In the genomic region with DNA sequence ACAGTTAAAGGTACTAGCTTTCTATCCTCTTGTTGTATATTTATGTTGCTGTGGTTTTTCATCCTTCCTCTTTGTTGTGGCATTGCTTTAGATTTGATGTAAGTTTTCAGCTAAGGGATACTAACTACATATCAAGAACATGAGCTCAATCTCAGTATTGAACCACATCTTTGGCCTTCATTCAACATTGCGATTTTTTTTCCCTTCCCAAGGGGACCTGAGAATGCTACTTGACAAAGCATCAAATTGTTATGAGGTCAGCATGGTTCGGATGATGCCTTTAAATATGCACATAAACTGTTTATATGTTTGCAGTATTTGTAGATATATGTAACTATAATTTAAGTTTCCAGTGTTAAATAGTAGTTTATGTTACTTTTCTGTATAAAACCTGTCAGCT, we compare ENCODE assay signal across 33 cellular contexts. TPM values are rescaled to one million over a fixed set of nuclear protein-coding genes. Genes with fewer than 3 reads are reported as not detected.
"Had no signal": no experiment of that assay in that cellular context is flagged by ENCODE, and none has a peak within 500 bp of the region (broad histone marks: within the 10 kb centered on the region; RNA-seq: fewer than 3 reads in every experiment).

No MANE protein-coding gene starts in this region.

- H3K36me3 ChIP-seq: thyroid gland, vagina had no signal

- H3K4me1 ChIP-seq: thyroid gland, vagina had no signal

- H3K27ac Mint-ChIP-seq: activated naive CD8-positive, alpha-beta T cell; nephron; stimulated activated effector memory CD8-positive, alpha-beta T cell treated with anti-CD3 and anti-CD28 coated beads, Interleukin-12 subunit alpha, Interleukin-12 subunit beta, amount 100 ng/mL, for 72 hours; stimulated activated naive CD8-positive, alpha-beta T cell treated with anti-CD3 and anti-CD28 coated beads, Interleukin-15, Interleukin-2, amounts not matched to agents 100 ng/mL and 50 ng/mL, for 24 hours; T-helper 2 cell treated with Interferon-gamma antibody and Interleukin-4, amounts not matched to agents 5 μg/mL and 100 μg/mL, for 36 hours had no signal

- H3K9me3 ChIP-seq: esophagus squamous epithelium, left ventricle myocardium inferior, thyroid gland, upper lobe of left lung, vagina had no signal

- H3K9me3 Mint-ChIP-seq: nephron; stimulated activated effector memory CD8-positive, alpha-beta T cell treated with anti-CD3 and anti-CD28 coated beads, Interleukin-12 subunit alpha, Interleukin-12 subunit beta, amount 100 ng/mL, for 72 hours; stimulated activated naive CD8-positive, alpha-beta T cell treated with anti-CD3 and anti-CD28 coated beads, Interleukin-15, Interleukin-2, amounts not matched to agents 100 ng/mL and 50 ng/mL, for 24 hours; T-helper 2 cell treated with Interferon-gamma antibody and Interleukin-4, amounts not matched to agents 5 μg/mL and 100 μg/mL, for 36 hours had no signal

- H3K4me1 Mint-ChIP-seq: stimulated activated effector memory CD8-positive, alpha-beta T cell treated with anti-CD3 and anti-CD28 coated beads, Interleukin-12 subunit alpha, Interleukin-12 subunit beta, amount 100 ng/mL, for 72 hours had no signal

- FAIRE-seq: colon, frontal cortex had no signal

- H3K27me3 ChIP-seq: thyroid gland, upper lobe of left lung, vagina had no signal

- H3K27me3 Mint-ChIP-seq: activated naive CD8-positive, alpha-beta T cell; stimulated activated naive CD8-positive, alpha-beta T cell treated with anti-CD3 and anti-CD28 coated beads, Interleukin-15, Interleukin-2, amounts not matched to agents 100 ng/mL and 50 ng/mL, for 24 hours had no signal

- H3K4me3 ChIP-seq: esophagus squamous epithelium, left ventricle myocardium inferior, lung, skin epidermis, thyroid gland, upper lobe of left lung, vagina had no signal

- DNase-seq: activated CD4-positive, alpha-beta T cell treated with anti-CD3 and anti-CD28 coated beads for 48 hours; activated CD4-positive, alpha-beta T cell treated with anti-CD3 and anti-CD28 coated beads, Interleukin-2, amount 50 U/mL, for 48 hours; activated CD4-positive, CD25-positive, alpha-beta regulatory T cell; activated CD8-positive, alpha-beta memory T cell treated with anti-CD3 and anti-CD28 coated beads for 24 hours; activated effector memory CD4-positive, alpha-beta T cell treated with Interleukin-2 at 50 U/mL for 16 hours; activated naive CD4-positive, alpha-beta T cell treated with Interleukin-2 at 50 U/mL for 16 hours; anterior cingulate cortex; central memory CD4-positive, alpha-beta T cell; dermis blood vessel endothelial cell; effector CD4-positive, alpha-beta T cell; esophagus squamous epithelium; islet precursor cell; left ventricle myocardium inferior; mesendoderm; posterior cingulate gyrus; right cardiac atrium; stimulated activated CD4-positive, alpha-beta T cell treated with anti-CD3 and anti-CD28 coated beads, Interleukin-4, amount 100 ng/mL, for 24 hours; substantia nigra; T-helper 1 cell; thyroid gland; upper lobe of left lung had no signal

- H3K27ac ChIP-seq: epithelial cell of prostate, esophagus squamous epithelium, left ventricle myocardium inferior, skin epidermis, thyroid gland, upper lobe of left lung, vagina had no signal

- H3K4me3 Mint-ChIP-seq: activated naive CD8-positive, alpha-beta T cell; nephron; stimulated activated effector memory CD8-positive, alpha-beta T cell treated with anti-CD3 and anti-CD28 coated beads, Interleukin-12 subunit alpha, Interleukin-12 subunit beta, amount 100 ng/mL, for 72 hours; stimulated activated naive CD8-positive, alpha-beta T cell treated with anti-CD3 and anti-CD28 coated beads, Interleukin-15, Interleukin-2, amounts not matched to agents 100 ng/mL and 50 ng/mL, for 24 hours; T-helper 2 cell treated with Interferon-gamma antibody and Interleukin-4, amounts not matched to agents 5 μg/mL and 100 μg/mL, for 36 hours had no signal

RNA-seq across cellular contexts. Expression of a gene that starts 31.7 kb away (rescaled TPM):
- total RNA-seq: dermis blood vessel endothelial cell, esophagus squamous epithelium, left ventricle myocardium inferior, mononuclear cell had no signal
